19 cellular contexts compared by ENCODE assay signal in genomic region chr3:144104146-144104545, GRCh38.
DNase-seq lines count a peak whose midpoint lies in the region; ATAC-seq, FAIRE-seq and TF ChIP-seq lines count a peak whose summit lies in the region.
"Had no signal": no experiment of that assay in that cellular context is flagged by ENCODE, and none has a peak within 500 bp of the region (broad histone marks: within the 10 kb centered on the region; RNA-seq: fewer than 3 reads in every experiment).

No MANE protein-coding gene starts in this region.

- ATAC-seq in HepG2: no peak
- no peak for ATAC-seq in sciatic nerve
- ATAC-seq: HCT116, mucosa of descending colon had no signal

- WGBS in liver: 71% methylated on average over 3 of the region's 3 CpGs
- 0% methylated on average over 3 of the region's 3 CpGs for WGBS in HepG2 (ENCODE audit: low lambda C conversion rate)

- no peak overlapping the region for H3K4me3 Mint-ChIP-seq in chondrocyte (ENCODE audit: unreplicated experiment)
- no peak overlapping the region for H3K4me3 Mint-ChIP-seq in activated CD4-positive, alpha-beta memory T cell treated with anti-CD3 and anti-CD28 coated beads for 36 hours

- intact Hi-C loops in HepG2 (cut with micrococcal nuclease; ENCODE audit: unreplicated experiment): no loop called here
- intact Hi-C loops in sciatic nerve (cut with DNase I): no loop called here
- intact Hi-C loops in activated CD4-positive, alpha-beta memory T cell treated with anti-CD3 and anti-CD28 coated beads for 36 hours (cut with micrococcal nuclease): no loop called here

- TF ChIP-seq RAD21 in liver (IDR thresholded peaks at IDR 0.05) (no peak), HepG2 (CRISPR knock-in tag; IDR thresholded peaks at IDR 0.05) (no peak)

- TF ChIP-seq CTCF in liver (IDR thresholded peaks at IDR 0.05; ENCODE audit: low read depth, low read length, missing input control): no peak
- TF ChIP-seq CTCF in HepG2 (CRISPR knock-in tag; IDR thresholded peaks at IDR 0.05): no peak
- TF ChIP-seq CTCF in chondrocyte (IDR thresholded peaks at IDR 0.05): no peak

- POLR2A ChIA-PET in HepG2 (lab: Yijun Ruan, JAX): no interaction called here
- POLR2A ChIA-PET in activated CD4-positive, alpha-beta memory T cell treated with anti-CD3 and anti-CD28 coated beads for 36 hours (lab: Charles Lee): no interaction called here

- no peaks in the 10 kb centered on the region for H4K20me1 ChIP-seq in HepG2 (ENCODE audit: insufficient read depth, low read length)

- H3K36me3 ChIP-seq in liver (ENCODE audit: control insufficient read depth in 4 of 4, insufficient read depth in 3 of 4, low read depth in 1 of 4, low read length in 3 of 4) (no peaks in the 10 kb centered on the region), HepG2 (replicated peaks in 1 of 2; ENCODE audit: control insufficient read depth in 1 of 2, insufficient read depth in 2 of 2, low read length in 2 of 2) (no peaks in the 10 kb centered on the region)
- H3K36me3 ChIP-seq: vagina had no signal

- no peak overlapping the region for H2AFZ ChIP-seq in HepG2 (ENCODE audit: low read length)

- in situ Hi-C loops in HepG2 (cut with HindIII; ENCODE audit: extremely low pct_ligation_motif_present, low pct_unique_long_range_greater_than_20kb): no loop called here

- H3K36me3 Mint-ChIP-seq in chondrocyte (ENCODE audit: low read depth): no peaks in the 10 kb centered on the region
- no peaks in the 10 kb centered on the region for H3K36me3 Mint-ChIP-seq in activated CD4-positive, alpha-beta memory T cell treated with anti-CD3 and anti-CD28 coated beads for 36 hours

- H3K4me3 ChIP-seq in liver (ENCODE audit: low read depth in 1 of 3, low read length in 3 of 3): no peak overlapping the region
- H3K4me3 ChIP-seq in HepG2 (replicated peaks in 1 of 3; ENCODE audit: insufficient read depth in 1 of 3, low read depth in 2 of 3, low read length in 3 of 3): no peak overlapping the region
- H3K4me3 ChIP-seq: mucosa of descending colon, vagina had no signal

- peaks cover 39% of the 10 kb centered on the region for H3K4me1 Mint-ChIP-seq in chondrocyte (ENCODE audit: low read depth)
- H3K4me1 Mint-ChIP-seq in activated CD4-positive, alpha-beta memory T cell treated with anti-CD3 and anti-CD28 coated beads for 36 hours (ENCODE audit: low read depth): no peaks in the 10 kb centered on the region

- TF ChIP-seq EP300 in HepG2 (IDR thresholded peaks at IDR 0.05; ENCODE audit: low read depth in 2 of 2, low read length in 2 of 2) (no peak), HepG2 (CRISPR knock-in tag; IDR thresholded peaks at IDR 0.05; ENCODE audit: borderline replicate concordance) (no peak)

- H3K4me1 ChIP-seq in liver (ENCODE audit: control insufficient read depth in 4 of 4, insufficient read depth in 4 of 4, low read length in 3 of 4) (peaks cover 3 to 21% (median 13%) of the 10 kb centered on the region in 4 donors), HepG2 (ENCODE audit: insufficient read depth, low read length) (peaks cover 10% of the 10 kb centered on the region; the same call in 1 of the 2 replicates)
- H3K4me1 ChIP-seq: vagina had no signal

- peak overlapping the region; percentile 13 to 84 for H3K27ac ChIP-seq in liver (ENCODE audit: low read depth in 1 of 2, low read length in 2 of 2)
- no peak overlapping the region for H3K27ac ChIP-seq in HepG2 (ENCODE audit: extremely low read length, insufficient read depth, low read length)
- H3K27ac ChIP-seq: vagina had no signal

- no peaks in the 10 kb centered on the region for H3K27me3 ChIP-seq in liver (ENCODE audit: control insufficient read depth in 4 of 4, insufficient read depth in 4 of 4, low read length in 3 of 4)
- H3K27me3 ChIP-seq in HepG2 (ENCODE audit: control insufficient read depth in 1 of 2, insufficient read depth in 2 of 2, low read length in 2 of 2): no peaks in the 10 kb centered on the region; a peak in 1 of 5 replicates
- H3K27me3 ChIP-seq: vagina had no signal

- no peak for DNase-seq in HepG2 (ENCODE audit: low spot score)
- DNase-seq in NCI-H524 (lab: John Stamatoyannopoulos, UW): peak; percentile 74 to 91
- no peak for DNase-seq in chondrocyte (ENCODE audit: low spot score)
- no peak for DNase-seq in NCI-H2029 (lab: John Stamatoyannopoulos, UW)
- no peak for DNase-seq in T-helper 2 cell
- no peak for DNase-seq in sciatic nerve (ENCODE audit: low spot score)
- no peak for DNase-seq in activated CD4-positive, alpha-beta memory T cell treated with anti-CD3 and anti-CD28 coated beads for 36 hours
- DNase-seq: activated CD4-positive, alpha-beta T cell treated with anti-CD3 and anti-CD28 coated beads, Interleukin-2, amount 50 U/mL, for 48 hours; activated naive CD4-positive, alpha-beta T cell treated with anti-CD3 and anti-CD28 coated beads, Interleukin-2, amount 50 U/mL, for 16 hours; activated T-cell treated with anti-CD3 and anti-CD28 coated beads, Interleukin-2, amount 50 U/mL, for 1 hour; DMS79; effector memory CD4-positive, alpha-beta T cell; mucosa of descending colon; OCI-M1; Right ventricle myocardium superior had no signal

- H3K9ac ChIP-seq in liver (ENCODE audit: low read depth in 1 of 2, low read length in 2 of 2) (no peak overlapping the region), HepG2 (ENCODE audit: insufficient read depth, low read depth, low read length) (no peak overlapping the region)

- peak overlapping the region; percentile 41 for H3K27ac Mint-ChIP-seq in chondrocyte (ENCODE audit: unreplicated experiment)
- H3K27ac Mint-ChIP-seq in activated CD4-positive, alpha-beta memory T cell treated with anti-CD3 and anti-CD28 coated beads for 36 hours: no peak overlapping the region

- H3K79me2 ChIP-seq in HepG2 (ENCODE audit: insufficient read depth, low read length): no peaks in the 10 kb centered on the region

- BruUV-seq in HepG2 (replicated peaks; lab: Mats Ljungman, UMichigan): no TSS peak

- CTCF ChIA-PET in HepG2 (lab: Yijun Ruan, JAX; ENCODE audit: low intra/inter-chr PET ratio, low total read pairs): no interaction called here
- CTCF ChIA-PET in activated CD4-positive, alpha-beta memory T cell treated with anti-CD3 and anti-CD28 coated beads for 36 hours (lab: Charles Lee): no interaction called here

- H3K9me3 ChIP-seq in liver (ENCODE audit: control insufficient read depth in 4 of 4, low read length in 3 of 4): peaks cover 0 to 11% (median 7%) of the 10 kb centered on the region in 4 donors
- H3K9me3 ChIP-seq in HepG2 (ENCODE audit: low read length): peaks cover 10% of the 10 kb centered on the region; the same call in 1 of the 2 replicates
- H3K9me3 ChIP-seq: vagina had no signal

- no peak overlapping the region for H3K4me2 ChIP-seq in HepG2 (ENCODE audit: low read depth, low read length)

- no peaks in the 10 kb centered on the region for H3K9me3 Mint-ChIP-seq in chondrocyte (ENCODE audit: low read depth)
- no peaks in the 10 kb centered on the region for H3K9me3 Mint-ChIP-seq in activated CD4-positive, alpha-beta memory T cell treated with anti-CD3 and anti-CD28 coated beads for 36 hours

- H3K27me3 Mint-ChIP-seq in chondrocyte (ENCODE audit: low read depth): no peaks in the 10 kb centered on the region
- peaks cover 2% of the 10 kb centered on the region for H3K27me3 Mint-ChIP-seq in activated CD4-positive, alpha-beta memory T cell treated with anti-CD3 and anti-CD28 coated beads for 36 hours

- no peak for TF ChIP-seq POLR2A in HepG2 (IDR thresholded peaks at IDR 0.05; ENCODE audit: insufficient read depth in 1 of 2, low read depth in 2 of 2, low read length in 2 of 2)

- FAIRE-seq in HepG2 (lab: Jason Lieb, UNC): no peak
- FAIRE-seq: astrocyte had no signal

TF ChIP-seq in liver, 16 proteins besides CTCF, POLR2A, EP300 and RAD21:
- TF ChIP-seq FOXA1 (IDR thresholded peaks at IDR 0.05): no peak
- no peak for TF ChIP-seq EGR1 (IDR thresholded peaks at IDR 0.05; ENCODE audit: low read depth in 2 of 2)
- TF ChIP-seq FOXA2 (IDR thresholded peaks at IDR 0.05): no peak

TF ChIP-seq in HepG2, 621 proteins besides CTCF, POLR2A, EP300 and RAD21 (continues in another document):
- TF ChIP-seq CEBPZ (IDR thresholded peaks at IDR 0.05; ENCODE audit: low read length): no peak
- no peak for TF ChIP-seq ZNF280B (CRISPR knock-in tag; IDR thresholded peaks at IDR 0.05; ENCODE audit: borderline replicate concordance)

Comparison
In these comparisons a context has a peak if more than half of its experiments do, and no peak if none do; other contexts are left out.
1. DNase-seq: peak in NCI-H524 (2 of 2); none in HepG2 (single experiment), chondrocyte (single experiment), NCI-H2029 (single experiment), T-helper 2 cell (0 of 5), sciatic nerve (single experiment) and activated CD4-positive, alpha-beta memory T cell treated with anti-CD3 and anti-CD28 coated beads for 36 hours (single experiment).